Comparison of ENCODE assay signal across 8 cellular contexts in the genomic region with DNA sequence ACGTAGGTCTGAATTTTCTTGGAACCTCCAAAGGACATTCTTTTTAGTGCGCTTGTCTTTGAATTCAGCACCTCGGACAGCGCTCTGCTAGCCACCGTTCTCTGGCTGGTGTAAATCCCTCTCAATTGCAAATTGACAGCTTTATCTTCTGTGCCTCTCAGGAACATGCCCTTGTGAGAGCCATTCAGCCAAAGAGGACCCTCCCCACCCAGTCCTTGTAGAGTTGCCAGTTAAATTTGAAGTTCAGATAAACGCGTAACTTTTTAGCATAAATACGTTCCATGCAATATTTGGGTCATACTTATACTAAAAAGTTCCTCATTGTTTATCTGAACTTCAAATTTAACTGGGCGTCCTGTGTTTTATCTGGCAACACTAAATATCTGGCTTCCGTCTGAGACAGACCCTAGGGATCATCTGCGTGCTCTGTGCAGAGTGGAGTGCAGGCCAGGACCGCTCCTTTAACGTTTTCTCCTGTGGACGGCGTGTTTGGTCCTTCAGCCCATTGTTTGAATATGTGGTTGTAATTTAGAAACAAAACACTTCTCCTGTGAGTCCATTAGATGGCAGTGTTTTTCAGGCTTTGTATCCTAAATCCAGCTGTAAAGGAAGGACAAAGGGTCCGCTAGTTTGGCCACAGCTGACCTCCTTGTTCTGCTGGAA. TPM values are rescaled to one million over a fixed set of nuclear protein-coding genes. Genes with fewer than 3 reads are reported as not detected.
A peak's percentile ranks its signal among the peaks of the same experiment; 100 is the strongest.
DNase-seq lines count a peak whose midpoint lies in the region; ATAC-seq, FAIRE-seq and TF ChIP-seq lines count a peak whose summit lies in the region.

No MANE protein-coding gene starts in this region.

- no peaks in the 10 kb centered on the region for H3K9me3 ChIP-seq in osteoblast (ENCODE audit: low read depth, low read length)

- H3K4me1 Mint-ChIP-seq in activated T-cell treated with anti-CD3 and anti-CD28 coated beads, Interleukin-2, amount 50 U/mL, for 24 hours (ENCODE audit: low read depth) = peaks cover 23% of the 10 kb centered on the region

- FAIRE-seq in frontal cortex (lab: Jason Lieb, UNC) = no peak

- no peaks in the 10 kb centered on the region for H3K4me1 ChIP-seq in osteoblast (ENCODE audit: insufficient read depth, low read length)

- no peaks in the 10 kb centered on the region for H3K27me3 ChIP-seq in osteoblast (ENCODE audit: insufficient read depth, low read length)

- peaks cover 15% of the 10 kb centered on the region for H4K20me1 ChIP-seq in osteoblast (ENCODE audit: insufficient read depth, low read length)

- CTCF ChIA-PET in HEK293T (lab: Yijun Ruan, JAX) = interaction anchor here (0.6 to 2.0 kb wide), 12 partner anchors 10 to 193 kb away, joined by 3 to 12 read pairs (median 4); no protein-coding TSS in a partner anchor

- H3K36me3 ChIP-seq in osteoblast (ENCODE audit: insufficient read depth, low read length) = no peaks in the 10 kb centered on the region

- H3K79me2 ChIP-seq in osteoblast (ENCODE audit: insufficient read depth, low read length) = no peaks in the 10 kb centered on the region

- no peak overlapping the region for H3K27ac ChIP-seq in osteoblast (ENCODE audit: low read depth, low read length)

- peak; percentile 51 for TF ChIP-seq CTCF in osteoblast (IDR thresholded peaks at IDR 0.05; ENCODE audit: extremely low read depth, low read depth, low read length)

- POLR2A ChIA-PET in HEK293T (lab: Yijun Ruan, JAX) = no interaction called here

- ATAC-seq in HG02852 (IDR thresholded peaks at IDR 0.05; ENCODE audit: unreplicated experiment) = no peak

- H3K4me3 ChIP-seq in osteoblast (ENCODE audit: insufficient read depth, low read length) = no peak overlapping the region

- peaks cover 84% of the 10 kb centered on the region for H3K36me3 Mint-ChIP-seq in activated T-cell treated with anti-CD3 and anti-CD28 coated beads, Interleukin-2, amount 50 U/mL, for 24 hours (ENCODE audit: low read depth)

- no peaks in the 10 kb centered on the region for H3K9me3 Mint-ChIP-seq in activated T-cell treated with anti-CD3 and anti-CD28 coated beads, Interleukin-2, amount 50 U/mL, for 24 hours

- H3K4me3 Mint-ChIP-seq in activated T-cell treated with anti-CD3 and anti-CD28 coated beads, Interleukin-2, amount 50 U/mL, for 24 hours = no peak overlapping the region

- H3K27ac Mint-ChIP-seq in activated T-cell treated with anti-CD3 and anti-CD28 coated beads, Interleukin-2, amount 50 U/mL, for 24 hours = no peak overlapping the region

- H3K27me3 Mint-ChIP-seq in activated T-cell treated with anti-CD3 and anti-CD28 coated beads, Interleukin-2, amount 50 U/mL, for 24 hours = no peaks in the 10 kb centered on the region

- H3K4me2 ChIP-seq in osteoblast (ENCODE audit: insufficient read depth, low read length) = no peak overlapping the region

- no peak overlapping the region for H2AFZ ChIP-seq in osteoblast (ENCODE audit: low read length)

- DNase-seq in CD1c-positive myeloid dendritic cell (ENCODE audit: extremely low spot score) = peak; percentile 53
- DNase-seq in HEK293T (ENCODE audit: extremely low spot score) = peak; percentile 74
- peak; percentile 33 for DNase-seq in NCI-H82 treated with DMSO at 0.1 percent for 48 hours (lab: John Stamatoyannopoulos, UW; ENCODE audit: unreplicated experiment)
- DNase-seq in activated T-cell treated with anti-CD3 and anti-CD28 coated beads, Interleukin-2, amount 50 U/mL, for 24 hours = peak; percentile 47
- DNase-seq in frontal cortex (ENCODE audit: low spot score in 2 of 2) = peak; percentile 68 to 78
- DNase-seq in osteoblast (ENCODE audit: insufficient read length, low spot score, missing footprints) = peak; percentile 94
- DNase-seq in putamen (ENCODE audit: low spot score) = no peak

TF ChIP-seq in HEK293T, 16 proteins besides CTCF, POLR2A, EP300 and RAD21:
- TF ChIP-seq, protein P1, sequence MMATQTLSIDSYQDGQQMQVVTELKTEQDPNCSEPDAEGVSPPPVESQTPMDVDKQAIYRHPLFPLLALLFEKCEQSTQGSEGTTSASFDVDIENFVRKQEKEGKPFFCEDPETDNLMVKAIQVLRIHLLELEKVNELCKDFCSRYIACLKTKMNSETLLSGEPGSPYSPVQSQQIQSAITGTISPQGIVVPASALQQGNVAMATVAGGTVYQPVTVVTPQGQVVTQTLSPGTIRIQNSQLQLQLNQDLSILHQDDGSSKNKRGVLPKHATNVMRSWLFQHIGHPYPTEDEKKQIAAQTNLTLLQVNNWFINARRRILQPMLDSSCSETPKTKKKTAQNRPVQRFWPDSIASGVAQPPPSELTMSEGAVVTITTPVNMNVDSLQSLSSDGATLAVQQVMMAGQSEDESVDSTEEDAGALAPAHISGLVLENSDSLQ (IDR thresholded peaks at IDR 0.05) = peak; percentile 76
- no peak for TF ChIP-seq SP1 (IDR thresholded peaks at IDR 0.05)

RNA-seq across cellular contexts. Expression of a gene that starts 7.0 kb away (rescaled TPM):
- total RNA-seq in frontal cortex = 4.5 TPM
- total RNA-seq in osteoblast = 5.0 and 5.8 TPM in 2 replicates
